In the genomic region with DNA sequence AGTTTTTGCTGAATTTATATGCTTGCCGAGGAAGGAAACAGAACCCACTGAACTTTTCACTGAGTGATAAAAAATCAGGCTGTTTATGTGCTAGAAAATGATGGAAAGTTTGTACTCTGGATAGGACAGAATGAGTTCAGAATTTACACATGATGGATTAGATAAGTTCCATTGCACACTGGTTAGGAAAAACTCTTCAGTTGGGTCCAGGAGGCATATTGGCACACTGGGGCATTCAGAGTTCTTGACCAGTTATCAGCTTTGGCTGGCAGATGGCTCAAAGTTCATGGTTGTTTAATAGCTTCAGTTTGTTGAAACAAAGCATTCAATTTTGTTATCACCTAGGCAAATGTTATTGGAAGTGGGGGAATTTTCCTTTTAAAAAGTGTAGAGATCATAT, we compare ENCODE assay signal across 31 cellular contexts.
"Had no signal": no experiment of that assay in that cellular context is flagged by ENCODE, and none has a peak within 500 bp of the region (broad histone marks: within the 10 kb centered on the region; RNA-seq: fewer than 3 reads in every experiment).

No MANE protein-coding gene starts in this region.

- H3K27me3 Mint-ChIP-seq: naive B cell; natural killer cell treated with Interleukin-12 subunit alpha and Interleukin-12 subunit beta and Interleukin-15 and Interleukin-18, amount 100 ng/mL, for 72 hours; progenitor cell of endocrine pancreas; stimulated activated naive B cell treated with anti-CD40 and anti-IgM and Interleukin-4, amounts not matched to agents 10 μg/mL and 1 μg/mL and 100 μg/mL, for 72 hours; stimulated activated naive CD8-positive, alpha-beta T cell treated with anti-CD3 and anti-CD28 coated beads, Interleukin-15, Interleukin-2, amounts not matched to agents 100 ng/mL and 50 ng/mL, for 24 hours had no signal

- H3K4me1 Mint-ChIP-seq: naive B cell; naive thymus-derived CD8-positive, alpha-beta T cell; nephron progenitor cell; neural crest cell; stimulated activated naive B cell treated with anti-CD40 and anti-IgM and Interleukin-4, amounts not matched to agents 10 μg/mL and 1 μg/mL and 100 μg/mL, for 72 hours had no signal

- H3K27me3 ChIP-seq: neutrophil, pancreas, spleen, stomach, tibial artery, transverse colon, upper lobe of right lung, uterus had no signal

- H3K36me3 ChIP-seq: neutrophil, pancreas, spleen, stomach, thoracic aorta, tibial artery, transverse colon, upper lobe of right lung, uterus had no signal

- H3K9me3 Mint-ChIP-seq: neural crest cell; stimulated activated naive CD8-positive, alpha-beta T cell treated with anti-CD3 and anti-CD28 coated beads, Interleukin-15, Interleukin-2, amounts not matched to agents 100 ng/mL and 50 ng/mL, for 24 hours; type B pancreatic cell had no signal

- H3K9me3 ChIP-seq: neutrophil, pancreas, psoas muscle, stomach, thoracic aorta, tibial artery, transverse colon, upper lobe of right lung, uterus had no signal

- DNase-seq: naive B cell; naive thymus-derived CD8-positive, alpha-beta T cell; nephron progenitor cell; nucleus accumbens; pancreas; posterior cingulate gyrus; psoas muscle; right cardiac atrium; spleen; stimulated activated CD4-positive, alpha-beta T cell treated with anti-CD3 and anti-CD28 coated beads, Interleukin-12 subunit alpha, Interleukin-12 subunit beta, amount 100 ng/mL, for 4 hours; stimulated activated CD4-positive, alpha-beta T cell treated with anti-CD3 and anti-CD28 coated beads, Interleukin-1b, Interleukin-23, amount 100 ng/mL, for 48 hours; stimulated activated CD4-positive, alpha-beta T cell treated with anti-CD3 and anti-CD28 coated beads, Interleukin-4, amount 100 ng/mL, for 1 hour; stimulated activated CD4-positive, alpha-beta T cell treated with anti-CD3 and anti-CD28 coated beads, Interleukin-4, amount 100 ng/mL, for 4 hours; stimulated activated CD8-positive, alpha-beta memory T cell treated with anti-CD3 and anti-CD28 coated beads, Interleukin-4, amount 100 ng/mL, for 48 hours; stimulated activated naive B cell treated with anti-CD40 and anti-IgM and Interleukin-4, amounts not matched to agents 10 μg/mL and 1 μg/mL and 100 μg/mL, for 72 hours; stimulated activated naive CD4-positive, alpha-beta T cell treated with Interleukin-2 at 50 U/mL for 16 hours; stomach; tibial artery; transverse colon; upper lobe of right lung; uterus had no signal

- ATAC-seq: naive thymus-derived CD8-positive, alpha-beta T cell; natural killer cell treated with Interleukin-12 subunit alpha and Interleukin-12 subunit beta and Interleukin-15 and Interleukin-18, amount 100 ng/mL, for 72 hours; psoas muscle; right cardiac atrium; sciatic nerve; stimulated activated naive B cell treated with anti-CD40 and anti-IgM and Interleukin-4, amounts not matched to agents 10 μg/mL and 1 μg/mL and 100 μg/mL, for 72 hours; upper lobe of right lung had no signal

- H3K4me3 ChIP-seq: pancreas, psoas muscle, skin epidermis, smooth muscle cell, spleen, stomach, thoracic aorta, tibial artery, transverse colon, upper lobe of right lung, uterus had no signal

- H3K4me3 Mint-ChIP-seq: naive B cell; naive thymus-derived CD8-positive, alpha-beta T cell; natural killer cell treated with Interleukin-12 subunit alpha and Interleukin-12 subunit beta and Interleukin-15 and Interleukin-18, amount 100 ng/mL, for 72 hours; nephron progenitor cell; neural crest cell; stimulated activated naive B cell treated with anti-CD40 and anti-IgM and Interleukin-4, amounts not matched to agents 10 μg/mL and 1 μg/mL and 100 μg/mL, for 72 hours; stimulated activated naive CD8-positive, alpha-beta T cell treated with anti-CD3 and anti-CD28 coated beads, Interleukin-15, Interleukin-2, amounts not matched to agents 100 ng/mL and 50 ng/mL, for 24 hours; type B pancreatic cell had no signal

- H3K4me2 ChIP-seq: smooth muscle cell had no signal

- H3K4me1 ChIP-seq: pancreas, psoas muscle, spleen, stomach, tibial artery, transverse colon, upper lobe of right lung, uterus had no signal

- FAIRE-seq: pancreas had no signal

- H3K27ac Mint-ChIP-seq: naive B cell; naive thymus-derived CD8-positive, alpha-beta T cell; natural killer cell treated with Interleukin-12 subunit alpha and Interleukin-12 subunit beta and Interleukin-15 and Interleukin-18, amount 100 ng/mL, for 72 hours; nephron progenitor cell; stimulated activated naive B cell treated with anti-CD40 and anti-IgM and Interleukin-4, amounts not matched to agents 10 μg/mL and 1 μg/mL and 100 μg/mL, for 72 hours; stimulated activated naive CD8-positive, alpha-beta T cell treated with anti-CD3 and anti-CD28 coated beads, Interleukin-15, Interleukin-2, amounts not matched to agents 100 ng/mL and 50 ng/mL, for 24 hours; type B pancreatic cell had no signal

- H3K27ac ChIP-seq: neutrophil, pancreas, psoas muscle, skin epidermis, spleen, stomach, thoracic aorta, tibial artery, transverse colon, upper lobe of right lung, uterus had no signal

- H3K36me3 Mint-ChIP-seq: naive B cell; naive thymus-derived CD8-positive, alpha-beta T cell; natural killer cell treated with Interleukin-12 subunit alpha and Interleukin-12 subunit beta and Interleukin-15 and Interleukin-18, amount 100 ng/mL, for 72 hours; type B pancreatic cell had no signal
